Comparison of ENCODE assay signal across 28 cellular contexts in the genomic region with DNA sequence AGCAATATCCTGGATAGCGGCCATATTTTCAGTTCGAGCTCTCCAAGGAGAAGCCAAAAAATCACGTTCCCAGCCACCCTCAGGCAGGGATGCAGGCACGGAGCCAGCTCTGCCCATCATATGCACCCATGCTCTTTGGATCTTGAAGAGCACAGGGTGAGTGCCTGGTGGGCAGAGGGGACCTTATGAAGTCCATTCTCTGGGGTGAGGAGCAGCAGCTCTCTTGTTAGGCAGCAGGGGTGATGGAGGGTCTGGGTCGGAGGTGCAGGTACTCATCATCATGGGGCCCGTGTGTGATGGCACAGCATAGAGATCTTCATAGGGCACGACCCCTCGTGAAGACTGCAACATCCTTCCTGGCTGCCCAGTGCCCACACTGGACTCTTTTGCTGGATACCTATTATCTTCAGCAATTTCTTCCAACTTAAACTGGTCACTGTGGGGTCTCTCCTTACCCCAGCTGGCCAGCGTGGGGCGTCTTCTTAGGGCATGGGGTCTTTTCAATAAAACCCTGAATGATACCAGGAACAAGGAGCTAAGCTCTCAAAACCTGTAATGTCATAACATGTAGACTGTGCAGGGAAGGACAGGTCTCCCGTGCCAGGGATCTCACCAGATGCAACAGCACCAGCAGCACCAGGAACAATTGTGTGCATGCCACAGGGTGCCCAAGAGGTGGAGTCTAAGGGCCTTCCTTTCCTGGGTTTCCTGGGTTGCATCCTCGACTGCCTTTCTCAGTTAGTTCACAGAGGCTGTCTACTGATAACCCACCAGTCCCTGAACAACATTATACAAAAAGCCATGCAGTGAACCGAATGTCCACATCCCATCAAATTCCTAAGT.
DNase-seq lines count a peak whose midpoint lies in the region; ATAC-seq, FAIRE-seq and TF ChIP-seq lines count a peak whose summit lies in the region.
"Had no signal": no experiment of that assay in that cellular context is flagged by ENCODE, and none has a peak within 500 bp of the region (broad histone marks: within the 10 kb centered on the region; RNA-seq: fewer than 3 reads in every experiment).

No MANE protein-coding gene starts in this region.

- H3K27me3 Mint-ChIP-seq in osteocyte (ENCODE audit: unreplicated experiment), result no peaks in the 10 kb centered on the region
- H3K27me3 Mint-ChIP-seq: CD4-positive, CD25-positive, alpha-beta regulatory T cell had no signal

- peaks cover 3% of the 10 kb centered on the region for H3K9me3 Mint-ChIP-seq in osteocyte (ENCODE audit: unreplicated experiment)
- H3K9me3 Mint-ChIP-seq: CD4-positive, CD25-positive, alpha-beta regulatory T cell had no signal

- H3K4me3 ChIP-seq in esophagus muscularis mucosa, result no peak overlapping the region
- H3K4me3 ChIP-seq: BLaER1, GM12878 had no signal

- no peak overlapping the region for H3K27ac ChIP-seq in esophagus muscularis mucosa (replicated peaks in 1 of 4)
- H3K27ac ChIP-seq: BLaER1 had no signal

- no peaks in the 10 kb centered on the region for H3K36me3 Mint-ChIP-seq in osteocyte (ENCODE audit: unreplicated experiment)
- H3K36me3 Mint-ChIP-seq: CD14-positive monocyte; CD4-positive, alpha-beta memory T cell; CD4-positive, CD25-positive, alpha-beta regulatory T cell; CD8-positive, alpha-beta memory T cell had no signal

- no peak overlapping the region for H3K27ac Mint-ChIP-seq in osteocyte (ENCODE audit: unreplicated experiment)
- H3K27ac Mint-ChIP-seq: CD14-positive monocyte; CD4-positive, alpha-beta memory T cell; CD8-positive, alpha-beta memory T cell had no signal

- ATAC-seq in GM21447 (IDR thresholded peaks at IDR 0.05; ENCODE audit: unreplicated experiment), result no peak
- ATAC-seq: GM12878 had no signal

- TF ChIP-seq CTCF in esophagus muscularis mucosa (IDR thresholded peaks at IDR 0.05) (no peak), osteocyte (IDR thresholded peaks at IDR 0.05) (no peak)

- WGBS in esophagus muscularis mucosa, result 87% methylated on average over 8 of the region's 13 CpGs

- intact Hi-C loops in esophagus muscularis mucosa (cut with DNase I), result no loop called here

- no peaks in the 10 kb centered on the region for H3K4me1 ChIP-seq in esophagus muscularis mucosa
- H3K4me1 ChIP-seq: BE2C, BLaER1 had no signal

- no peak overlapping the region for H3K4me3 Mint-ChIP-seq in osteocyte (ENCODE audit: unreplicated experiment)
- H3K4me3 Mint-ChIP-seq: CD14-positive monocyte; CD4-positive, CD25-positive, alpha-beta regulatory T cell; CD8-positive, alpha-beta memory T cell had no signal

- FAIRE-seq in HTR-8/SVneo (lab: Jason Lieb, UNC), result peak; percentile 20
- FAIRE-seq: A204.1, GM12878, GM12892, GM18507 had no signal

- peaks cover 0 to 7% (median 0%) of the 10 kb centered on the region in 4 donors for H3K27me3 ChIP-seq in esophagus muscularis mucosa
- H3K27me3 ChIP-seq: BE2C, BLaER1 had no signal

- no peaks in the 10 kb centered on the region for H3K36me3 ChIP-seq in esophagus muscularis mucosa
- H3K36me3 ChIP-seq: BE2C, BLaER1 had no signal

- no peak for TF ChIP-seq POLR2A in esophagus muscularis mucosa (IDR thresholded peaks at IDR 0.05; ENCODE audit: low read depth)

- no peak for TF ChIP-seq EP300 in esophagus muscularis mucosa (IDR thresholded peaks at IDR 0.05)

- no peaks in the 10 kb centered on the region for H3K4me1 Mint-ChIP-seq in osteocyte (ENCODE audit: unreplicated experiment)
- H3K4me1 Mint-ChIP-seq: CD14-positive monocyte; CD4-positive, CD25-positive, alpha-beta regulatory T cell; CD8-positive, alpha-beta memory T cell had no signal

- DNase-seq in HTR-8/SVneo (ENCODE audit: insufficient read length, low spot score) (no peak), esophagus muscularis mucosa (ENCODE audit: extremely low spot score) (peak; percentile 84), osteocyte (ENCODE audit: extremely low spot score, unreplicated experiment) (peak; percentile 59), cortex of kidney (lab: John Stamatoyannopoulos, UW) (no peak), NCI-H69 (lab: John Stamatoyannopoulos, UW) (no peak), NK-92 (lab: John Stamatoyannopoulos, UW; ENCODE audit: unreplicated experiment) (no peak)
- DNase-seq: 8988T; ACHN; BE2C; C1 segment of cervical spinal cord; CD4-positive, alpha-beta memory T cell; CD4-positive, CD25-positive, alpha-beta regulatory T cell; CD8-positive, alpha-beta memory T cell; COR-L47; DMS 273 treated with DMSO at 0.1 percent for 48 hours; DMS153; DMS53; DMS79; DND-41; EL; GDM1 had no signal

- H3K9me3 ChIP-seq in esophagus muscularis mucosa, result no peaks in the 10 kb centered on the region
- H3K9me3 ChIP-seq: BE2C, BLaER1 had no signal

Comparison
In these comparisons a context has a peak if more than half of its experiments do, and no peak if none do; other contexts are left out.
1. DNase-seq: peak in esophagus muscularis mucosa (single experiment) and osteocyte (single experiment); none in HTR-8/SVneo (single experiment), cortex of kidney (single experiment), NCI-H69 (single experiment) and NK-92 (single experiment).